Comparison of ENCODE assay signal across 8 cellular contexts in the genomic region with DNA sequence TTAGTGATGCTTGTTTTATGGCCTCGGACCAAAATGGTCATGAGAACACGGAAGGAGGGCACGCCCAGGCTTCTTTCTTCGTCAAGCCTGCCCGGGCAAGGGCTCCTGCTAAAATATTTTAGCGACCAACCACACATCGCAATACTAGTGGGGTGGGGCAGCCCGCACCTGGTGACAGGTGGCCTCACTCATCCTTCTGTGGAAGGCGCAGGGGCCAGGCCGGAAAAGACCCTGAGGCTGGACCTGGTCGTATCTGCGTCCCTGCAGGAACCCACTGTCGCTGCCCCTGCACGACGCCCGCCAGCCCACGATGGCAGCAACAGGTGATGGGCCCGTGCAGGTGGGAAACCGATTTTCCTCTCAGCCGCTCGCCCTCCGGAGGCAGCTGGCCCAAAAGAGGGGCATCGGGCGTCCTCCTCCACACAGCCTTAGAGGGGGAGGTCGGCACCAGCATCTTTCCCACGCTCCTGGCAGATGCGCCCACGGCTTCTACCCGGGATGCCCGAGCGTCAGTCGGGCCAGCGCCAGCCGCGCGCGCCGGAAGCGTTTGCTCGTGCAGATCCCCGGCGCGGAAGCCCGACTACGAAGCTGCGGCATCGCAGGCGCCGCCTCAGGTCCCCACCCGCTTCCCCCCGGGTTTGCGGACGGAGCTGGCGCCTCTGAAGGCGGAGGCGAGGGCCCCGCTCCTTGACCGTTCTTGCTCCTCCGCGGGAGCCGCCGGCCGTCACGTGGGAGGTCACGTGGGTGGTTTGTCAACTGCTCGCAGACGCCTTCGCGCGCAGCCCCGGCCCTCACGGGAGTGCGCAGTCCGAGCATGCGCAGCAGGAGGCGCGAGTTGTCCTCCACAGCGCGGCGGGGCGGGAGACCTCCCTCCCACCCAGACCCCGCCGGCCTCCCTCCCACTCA. TPM values are rescaled to one million over a fixed set of nuclear protein-coding genes. Genes with fewer than 3 reads are reported as not detected.
DNase-seq lines count a peak whose midpoint lies in the region; ATAC-seq and TF ChIP-seq lines count a peak whose summit lies in the region.

No MANE protein-coding gene starts in this region.

- no peaks in the 10 kb centered on the region for H3K9me2 ChIP-seq in GM23248 (ENCODE audit: insufficient read depth)

- H3K4me2 ChIP-seq in GM23248 (ENCODE audit: unreplicated experiment), result peak overlapping the region; percentile 64
- peak overlapping the region; percentile 86 for H3K4me2 ChIP-seq in neural progenitor cell

- H3K36me3 ChIP-seq in GM23248 (ENCODE audit: low read depth) (no peaks in the 10 kb centered on the region), MG63 (no peaks in the 10 kb centered on the region), SJCRH30 (no peaks in the 10 kb centered on the region), neural progenitor cell (no peaks in the 10 kb centered on the region)

- peak overlapping the region; percentile 52 for H2AFZ ChIP-seq in GM23248
- peak overlapping the region; percentile 84 for H2AFZ ChIP-seq in neural progenitor cell (replicated peaks)

- H3K27me3 ChIP-seq in GM23248 (replicated peaks; ENCODE audit: insufficient read depth) (no peaks in the 10 kb centered on the region), MG63 (no peaks in the 10 kb centered on the region), SJCRH30 (no peaks in the 10 kb centered on the region), foreskin keratinocyte (no peaks in the 10 kb centered on the region), neural progenitor cell (peaks cover 36% of the 10 kb centered on the region)

- no peaks in the 10 kb centered on the region for H4K20me1 ChIP-seq in GM23248 (ENCODE audit: insufficient read depth)
- no peaks in the 10 kb centered on the region for H4K20me1 ChIP-seq in neural progenitor cell (ENCODE audit: low read depth)

- peak; percentile 41 for DNase-seq in DMS79 treated with DMSO at 0.1 percent for 48 hours (lab: John Stamatoyannopoulos, UW)
- DNase-seq in GM23248, result peak; percentile 99
- DNase-seq in MG63, result peak; percentile 99
- peak; percentile 98 to 99 for DNase-seq in SJCRH30
- DNase-seq in activated naive CD4-positive, alpha-beta T cell (lab: John Stamatoyannopoulos, UW), result peak; percentile 70 to 82 (median 74)
- DNase-seq in foreskin keratinocyte, result peak in 1 of 2 donors; percentile 81
- peak; percentile 95 for DNase-seq in neural progenitor cell (ENCODE audit: low spot score)
- DNase-seq in stimulated activated naive CD8-positive, alpha-beta T cell treated with anti-CD3 and anti-CD28 coated beads, Interleukin-15, amount 100 ng/mL, for 72 hours, result peak; percentile 88 to 91

- peak overlapping the region; percentile 81 for H3K4me3 Mint-ChIP-seq in neural progenitor cell
- peak overlapping the region; percentile 79 to 87 for H3K4me3 Mint-ChIP-seq in stimulated activated naive CD8-positive, alpha-beta T cell treated with anti-CD3 and anti-CD28 coated beads, Interleukin-15, amount 100 ng/mL, for 72 hours

- in situ Hi-C loops in GM23248 (cut with MboI), result no loop called here

- H3K9me3 ChIP-seq in GM23248 (ENCODE audit: low read depth), result no peaks in the 10 kb centered on the region
- no peaks in the 10 kb centered on the region for H3K9me3 ChIP-seq in MG63
- no peaks in the 10 kb centered on the region for H3K9me3 ChIP-seq in SJCRH30 (replicated peaks)
- H3K9me3 ChIP-seq in neural progenitor cell (ENCODE audit: low read depth), result no peaks in the 10 kb centered on the region

- H3F3A ChIP-seq in GM23248 (ENCODE audit: insufficient read depth) (peaks cover 25% of the 10 kb centered on the region), neural progenitor cell (ENCODE audit: low read depth) (peaks cover 35% of the 10 kb centered on the region)

- H3K27ac ChIP-seq in GM23248 (no peak overlapping the region), SJCRH30 (no peak overlapping the region), foreskin keratinocyte (no peak overlapping the region), neural progenitor cell (no peak overlapping the region)

- H3K4me1 ChIP-seq in GM23248 (ENCODE audit: insufficient read depth), result peaks cover 13% of the 10 kb centered on the region
- peaks cover 11% of the 10 kb centered on the region; the same call in 1 of the 2 replicates for H3K4me1 ChIP-seq in SJCRH30
- H3K4me1 ChIP-seq in foreskin keratinocyte, result peaks cover 6% of the 10 kb centered on the region
- H3K4me1 ChIP-seq in neural progenitor cell, result no peaks in the 10 kb centered on the region

- H3K27me3 Mint-ChIP-seq in neural progenitor cell (ENCODE audit: insufficient read depth, low read depth), result peaks cover 23% of the 10 kb centered on the region
- H3K27me3 Mint-ChIP-seq in stimulated activated naive CD8-positive, alpha-beta T cell treated with anti-CD3 and anti-CD28 coated beads, Interleukin-15, amount 100 ng/mL, for 72 hours, result no peaks in the 10 kb centered on the region

- TF ChIP-seq CTCF in foreskin keratinocyte (conservative IDR thresholded peaks at IDR 0.05) (no peak), neural progenitor cell (IDR thresholded peaks at IDR 0.05) (no peak)

- peak overlapping the region; percentile 63 for H3K4me3 ChIP-seq in GM23248
- H3K4me3 ChIP-seq in MG63, result peak overlapping the region; percentile 60
- H3K4me3 ChIP-seq in SJCRH30, result peak overlapping the region; percentile 88
- H3K4me3 ChIP-seq in neural progenitor cell, result peak overlapping the region; percentile 58

- H3K79me2 ChIP-seq in GM23248 (ENCODE audit: insufficient read depth), result no peaks in the 10 kb centered on the region
- no peaks in the 10 kb centered on the region for H3K79me2 ChIP-seq in neural progenitor cell (ENCODE audit: low read depth)

- no peak overlapping the region for H3K27ac Mint-ChIP-seq in neural progenitor cell
- H3K27ac Mint-ChIP-seq in stimulated activated naive CD8-positive, alpha-beta T cell treated with anti-CD3 and anti-CD28 coated beads, Interleukin-15, amount 100 ng/mL, for 72 hours, result peak overlapping the region in 1 of 2 donors; percentile 78

- peak; percentile 32 for ATAC-seq in foreskin keratinocyte
- ATAC-seq in stimulated activated naive CD8-positive, alpha-beta T cell treated with anti-CD3 and anti-CD28 coated beads, Interleukin-15, amount 100 ng/mL, for 72 hours, result peak; percentile 65

- H3K9ac ChIP-seq in GM23248 (peak overlapping the region; percentile 62), neural progenitor cell (no peak overlapping the region)

- WGBS in GM23248 (ENCODE audit: low coverage in 1 of 2, low lambda C conversion rate in 2 of 2, missing lambda C conversion rate in 2 of 2), 2 experiments, result 13 to 17% methylated on average over 44 to 49 of the region's 83 CpGs

- peaks cover 1% of the 10 kb centered on the region for H3K36me3 Mint-ChIP-seq in neural progenitor cell

- H3K9me3 Mint-ChIP-seq in neural progenitor cell, result peaks cover 6% of the 10 kb centered on the region
- H3K9me3 Mint-ChIP-seq in stimulated activated naive CD8-positive, alpha-beta T cell treated with anti-CD3 and anti-CD28 coated beads, Interleukin-15, amount 100 ng/mL, for 72 hours, result no peaks in the 10 kb centered on the region

- H3K4me1 Mint-ChIP-seq in neural progenitor cell, result peaks cover 19% of the 10 kb centered on the region
- peaks cover 50% of the 10 kb centered on the region for H3K4me1 Mint-ChIP-seq in stimulated activated naive CD8-positive, alpha-beta T cell treated with anti-CD3 and anti-CD28 coated beads, Interleukin-15, amount 100 ng/mL, for 72 hours

RNA-seq across cellular contexts. Expression of a gene that starts 22.8 kb away (rescaled TPM):
- 38.4 and 43.0 TPM in 2 replicates for total RNA-seq in GM23248 (2014; rRNA removed; shearing (Covaris generic))
- polyA plus RNA-seq in GM23248 (2016; fragmentation: Nextera tagmentation; extraction: Ambion mirVana), result 5.6 and 6.6 TPM in 2 replicates
- total RNA-seq in MG63 (2014; rRNA removed; shearing (Covaris generic); ENCODE audit: low replicate concordance), result 42.6 and 48.5 TPM in 2 replicates
- 87.6 and 95.0 TPM in 2 replicates for total RNA-seq in SJCRH30 (2014; rRNA removed; shearing (Covaris generic))
- 66.1 and 70.3 TPM in 2 replicates for total RNA-seq in foreskin keratinocyte
- 31.8 and 35.7 TPM in 2 replicates for polyA plus RNA-seq in foreskin keratinocyte
- total RNA-seq in neural progenitor cell (ENCODE audit: low replicate concordance), result 28.1 and 45.9 TPM in 2 replicates

RNA-seq across cellular contexts. Expression of a gene that starts 38.2 kb away (rescaled TPM):
- 55.2 and 69.0 TPM in 2 replicates for total RNA-seq in GM23248 (2014; rRNA removed; shearing (Covaris generic))
- polyA plus RNA-seq in GM23248 (2016; fragmentation: Nextera tagmentation; extraction: Ambion mirVana) (67.2 and 70.2 TPM in 2 replicates), foreskin keratinocyte (27.5 and 32.3 TPM in 2 replicates)
- 15.8 and 33.7 TPM in 2 replicates for total RNA-seq in MG63 (2014; rRNA removed; shearing (Covaris generic); ENCODE audit: low replicate concordance)
- 150 and 156 TPM in 2 replicates for total RNA-seq in SJCRH30 (2014; rRNA removed; shearing (Covaris generic))
- total RNA-seq in foreskin keratinocyte (21.8 and 27.4 TPM in 2 replicates), neural progenitor cell (ENCODE audit: low replicate concordance) (154 and 166 TPM in 2 replicates)

RNA-seq across cellular contexts. Expression of a gene that starts 46.2 kb away (rescaled TPM):
- 66.5 and 93.6 TPM in 2 replicates for total RNA-seq in GM23248 (2014; rRNA removed; shearing (Covaris generic))
- polyA plus RNA-seq in GM23248 (2016; fragmentation: Nextera tagmentation; extraction: Ambion mirVana) (54.0 and 58.3 TPM in 2 replicates), foreskin keratinocyte (26.9 and 30.0 TPM in 2 replicates)
- total RNA-seq in MG63 (2014; rRNA removed; shearing (Covaris generic); ENCODE audit: low replicate concordance), result 71.0 and 84.5 TPM in 2 replicates
- 62.8 and 69.7 TPM in 2 replicates for total RNA-seq in SJCRH30 (2014; rRNA removed; shearing (Covaris generic))
- total RNA-seq in foreskin keratinocyte (27.3 and 29.5 TPM in 2 replicates), neural progenitor cell (ENCODE audit: low replicate concordance) (75.1 and 87.9 TPM in 2 replicates)
